9 cellular contexts compared by ENCODE assay signal in genomic region chr2:118310878-118311442, GRCh38.
DNase-seq lines count a peak whose midpoint lies in the region; ATAC-seq lines count a peak whose summit lies in the region.
"Had no signal": no experiment of that assay in that cellular context is flagged by ENCODE, and none has a peak within 500 bp of the region (broad histone marks: within the 10 kb centered on the region; RNA-seq: fewer than 3 reads in every experiment).

No MANE protein-coding gene starts in this region.

- peaks cover 4% of the 10 kb centered on the region for H3K4me1 Mint-ChIP-seq in T-helper 1 cell treated with Interleukin-12 subunit alpha and Interleukin-12 subunit beta and Interleukin-4 antibody, amounts not matched to agents 30 μg/mL and 1 μg/mL, for 36 hours (ENCODE audit: low read depth)

- peaks cover 0 to 5% of the 10 kb centered on the region in 2 donors for H3K9me3 ChIP-seq in stomach smooth muscle (ENCODE audit: control insufficient read depth in 2 of 2, low read length in 2 of 2)
- H3K9me3 ChIP-seq: BE2C had no signal

- no peaks in the 10 kb centered on the region for H3K36me3 ChIP-seq in stomach smooth muscle (ENCODE audit: control insufficient read depth in 2 of 2, insufficient read depth in 2 of 2, low read length in 2 of 2)
- H3K36me3 ChIP-seq: BE2C had no signal

- H3K27ac ChIP-seq in stomach smooth muscle (ENCODE audit: low read length), result no peak overlapping the region

- no peak overlapping the region for H3K9ac ChIP-seq in stomach smooth muscle (ENCODE audit: low read length in 2 of 2)

- peak overlapping the region; percentile 71 to 72 for H3K4me3 ChIP-seq in stomach smooth muscle (ENCODE audit: low read length in 2 of 2)

- no peaks in the 10 kb centered on the region for H3K36me3 Mint-ChIP-seq in T-helper 1 cell treated with Interleukin-12 subunit alpha and Interleukin-12 subunit beta and Interleukin-4 antibody, amounts not matched to agents 30 μg/mL and 1 μg/mL, for 36 hours (ENCODE audit: low read depth)
- H3K36me3 Mint-ChIP-seq in activated naive CD4-positive, alpha-beta T cell treated with anti-CD3 and anti-CD28 coated beads, Interleukin-2, amount 50 U/mL, for 72 hours, result no peaks in the 10 kb centered on the region

- no peaks in the 10 kb centered on the region for H3K4me1 ChIP-seq in stomach smooth muscle (ENCODE audit: control insufficient read depth, insufficient read depth, low read length)
- H3K4me1 ChIP-seq: BE2C had no signal

- H3K27me3 ChIP-seq in stomach smooth muscle (ENCODE audit: control insufficient read depth in 1 of 2, insufficient read depth in 2 of 2, low read length in 2 of 2), result peaks cover 11 to 25% of the 10 kb centered on the region in 2 donors
- H3K27me3 ChIP-seq: BE2C had no signal

- H3K9me3 Mint-ChIP-seq in T-helper 1 cell treated with Interleukin-12 subunit alpha and Interleukin-12 subunit beta and Interleukin-4 antibody, amounts not matched to agents 30 μg/mL and 1 μg/mL, for 36 hours, result no peaks in the 10 kb centered on the region
- H3K9me3 Mint-ChIP-seq in activated naive CD4-positive, alpha-beta T cell treated with anti-CD3 and anti-CD28 coated beads, Interleukin-2, amount 50 U/mL, for 72 hours, result no peaks in the 10 kb centered on the region

- ATAC-seq in activated naive CD4-positive, alpha-beta T cell treated with anti-CD3 and anti-CD28 coated beads, Interleukin-2, amount 50 U/mL, for 72 hours, result no peak
- ATAC-seq in GM21528 (IDR thresholded peaks at IDR 0.05; ENCODE audit: low FRiP score, unreplicated experiment), result no peak
- no peak for ATAC-seq in HG02642 (IDR thresholded peaks at IDR 0.05; ENCODE audit: poor library complexity, unreplicated experiment)
- ATAC-seq in GM21526 (IDR thresholded peaks at IDR 0.05; ENCODE audit: low FRiP score, unreplicated experiment), result no peak

- DNase-seq in T-helper 1 cell (no peak), iPS-NIHi7 (ENCODE audit: extremely low spot score) (peak; percentile 81)
- DNase-seq in activated naive CD4-positive, alpha-beta T cell treated with anti-CD3 and anti-CD28 coated beads, Interleukin-2, amount 50 U/mL, for 72 hours (ENCODE audit: low spot score in 2 of 2), result no peak
- DNase-seq: BE2C had no signal

- H3K27ac Mint-ChIP-seq in T-helper 1 cell treated with Interleukin-12 subunit alpha and Interleukin-12 subunit beta and Interleukin-4 antibody, amounts not matched to agents 30 μg/mL and 1 μg/mL, for 36 hours, result peak overlapping the region; percentile 94
- H3K27ac Mint-ChIP-seq in activated naive CD4-positive, alpha-beta T cell treated with anti-CD3 and anti-CD28 coated beads, Interleukin-2, amount 50 U/mL, for 72 hours, result peak overlapping the region; percentile 86 to 95

- H3K27me3 Mint-ChIP-seq in T-helper 1 cell treated with Interleukin-12 subunit alpha and Interleukin-12 subunit beta and Interleukin-4 antibody, amounts not matched to agents 30 μg/mL and 1 μg/mL, for 36 hours (ENCODE audit: low read depth), result peaks cover 14% of the 10 kb centered on the region

- H3K4me3 Mint-ChIP-seq in T-helper 1 cell treated with Interleukin-12 subunit alpha and Interleukin-12 subunit beta and Interleukin-4 antibody, amounts not matched to agents 30 μg/mL and 1 μg/mL, for 36 hours, result peak overlapping the region; percentile 86
